11 cellular contexts compared by ENCODE assay signal in the genomic region with DNA sequence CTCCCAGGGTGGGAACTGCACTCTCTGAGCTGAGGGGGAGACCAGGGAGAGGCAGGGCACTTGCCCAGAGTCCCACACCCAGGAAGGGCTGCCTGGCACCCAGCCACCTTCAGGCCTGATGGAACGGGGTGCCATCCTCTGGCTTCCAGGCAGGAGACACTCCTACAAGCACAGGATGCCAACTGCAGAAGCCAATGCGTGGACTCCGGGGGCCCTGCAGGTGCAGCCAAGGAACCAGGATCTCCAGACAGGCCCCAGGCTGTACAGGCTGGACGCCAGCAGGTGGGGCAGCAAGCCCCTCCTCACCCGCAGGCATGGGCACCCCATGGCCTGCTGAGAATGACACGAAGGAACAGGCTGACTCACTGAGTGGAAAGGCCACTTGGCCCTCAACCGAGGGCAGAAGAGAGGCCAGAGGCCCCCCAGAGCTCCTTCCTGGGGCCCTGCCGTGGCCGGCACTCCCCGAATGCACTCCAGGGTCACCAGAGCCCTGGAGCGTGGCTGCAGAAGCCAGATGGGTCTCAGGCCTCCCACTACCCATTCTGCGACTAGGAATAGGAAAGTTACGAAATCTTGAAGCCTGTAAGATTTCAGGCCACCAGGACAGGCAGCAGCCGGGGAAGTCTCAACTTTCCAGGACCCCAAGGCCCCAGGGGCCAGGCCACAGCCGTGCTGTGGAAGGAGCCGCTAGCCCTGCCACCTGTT. TPM values are rescaled to one million over a fixed set of nuclear protein-coding genes. Genes with fewer than 3 reads are reported as not detected.
DNase-seq lines count a peak whose midpoint lies in the region; ATAC-seq and TF ChIP-seq lines count a peak whose summit lies in the region.
"Had no signal": no experiment of that assay in that cellular context is flagged by ENCODE, and none has a peak within 500 bp of the region (broad histone marks: within the 10 kb centered on the region; RNA-seq: fewer than 3 reads in every experiment).

No MANE protein-coding gene starts in this region.

- WGBS in adrenal gland, 4 donors = 25 to 39% (median 32%) methylated on average over 8 to 16 of the region's 16 CpGs

- H3K27ac Mint-ChIP-seq in activated naive CD4-positive, alpha-beta T cell treated with anti-CD3 and anti-CD28 coated beads for 36 hours = no peak overlapping the region
- H3K27ac Mint-ChIP-seq: stimulated activated memory B cell treated with anti-CD40 and anti-IgM and Interleukin-4, amounts not matched to agents 10 μg/mL and 1 μg/mL and 100 μg/mL, for 72 hours had no signal

- H3K4me3 ChIP-seq in adrenal gland = no peak overlapping the region
- H3K4me3 ChIP-seq in thoracic aorta = peak overlapping the region; percentile 26
- H3K4me3 ChIP-seq: hepatocyte had no signal

- CTCF ChIA-PET in activated naive CD4-positive, alpha-beta T cell treated with anti-CD3 and anti-CD28 coated beads for 36 hours (lab: Charles Lee) = no interaction called here

- no peak overlapping the region for H3K4me3 Mint-ChIP-seq in activated naive CD4-positive, alpha-beta T cell treated with anti-CD3 and anti-CD28 coated beads for 36 hours
- H3K4me3 Mint-ChIP-seq: stimulated activated memory B cell treated with anti-CD40 and anti-IgM and Interleukin-4, amounts not matched to agents 10 μg/mL and 1 μg/mL and 100 μg/mL, for 72 hours had no signal

- DNase-seq in NCI-H1105 (lab: John Stamatoyannopoulos, UW) = peak; percentile 71
- no peak for DNase-seq in NCI-H1105 treated with DMSO at 0.1 percent for 48 hours (lab: John Stamatoyannopoulos, UW)
- DNase-seq in adrenal gland = peak in 2 of 7 donors; percentile 58 to 64
- no peak for DNase-seq in left colon
- DNase-seq in thoracic aorta (ENCODE audit: low spot score) = no peak
- DNase-seq in hippocampal formation (lab: John Stamatoyannopoulos, UW) = no peak
- no peak for DNase-seq in activated naive CD4-positive, alpha-beta T cell treated with anti-CD3 and anti-CD28 coated beads for 36 hours
- DNase-seq: NCI-H146 had no signal

- H3K27me3 Mint-ChIP-seq in activated naive CD4-positive, alpha-beta T cell treated with anti-CD3 and anti-CD28 coated beads for 36 hours (ENCODE audit: low read depth) = no peaks in the 10 kb centered on the region

- no peaks in the 10 kb centered on the region for H3K36me3 Mint-ChIP-seq in activated naive CD4-positive, alpha-beta T cell treated with anti-CD3 and anti-CD28 coated beads for 36 hours (ENCODE audit: low read depth)
- H3K36me3 Mint-ChIP-seq: stimulated activated memory B cell treated with anti-CD40 and anti-IgM and Interleukin-4, amounts not matched to agents 10 μg/mL and 1 μg/mL and 100 μg/mL, for 72 hours had no signal

- H3K27ac ChIP-seq in adrenal gland (peak overlapping the region in 4 of 5 donors; percentile 2 to 77 (median 52)), thoracic aorta (peak overlapping the region in 1 of 2 donors; percentile 43)
- H3K27ac ChIP-seq: hepatocyte had no signal

- peak; percentile 8 for ATAC-seq in left colon
- no peak for ATAC-seq in thoracic aorta (ENCODE audit: insufficient number of reproducible peaks, low FRiP score, low read depth)
- no peak for ATAC-seq in GM21526 (IDR thresholded peaks at IDR 0.05; ENCODE audit: low FRiP score, unreplicated experiment)
- ATAC-seq: stimulated activated memory B cell treated with anti-CD40 and anti-IgM and Interleukin-4, amounts not matched to agents 10 μg/mL and 1 μg/mL and 100 μg/mL, for 72 hours had no signal

- H3K4me1 ChIP-seq in adrenal gland (replicated peaks in 1 of 2) (peaks cover 12 to 21% of the 10 kb centered on the region in 2 donors), thoracic aorta (ENCODE audit: control insufficient read depth in 1 of 2, low read depth in 2 of 2) (peaks cover 12 to 52% of the 10 kb centered on the region in 2 donors)

- no peaks in the 10 kb centered on the region for H3K9me3 Mint-ChIP-seq in activated naive CD4-positive, alpha-beta T cell treated with anti-CD3 and anti-CD28 coated beads for 36 hours
- H3K9me3 Mint-ChIP-seq: stimulated activated memory B cell treated with anti-CD40 and anti-IgM and Interleukin-4, amounts not matched to agents 10 μg/mL and 1 μg/mL and 100 μg/mL, for 72 hours had no signal

- TF ChIP-seq CTCF in adrenal gland (IDR thresholded peaks at IDR 0.05) = no peak
- no peak for TF ChIP-seq CTCF in thoracic aorta (IDR thresholded peaks at IDR 0.05)

- H3K36me3 ChIP-seq in adrenal gland (replicated peaks in 1 of 2) (no peaks in the 10 kb centered on the region), thoracic aorta (peaks cover 10% of the 10 kb centered on the region)

- H3K9me3 ChIP-seq in adrenal gland (replicated peaks in 1 of 3) (no peaks in the 10 kb centered on the region), thoracic aorta (no peaks in the 10 kb centered on the region)

- peaks cover 15% of the 10 kb centered on the region for H3K4me1 Mint-ChIP-seq in activated naive CD4-positive, alpha-beta T cell treated with anti-CD3 and anti-CD28 coated beads for 36 hours (ENCODE audit: low read depth)

- H3K27me3 ChIP-seq in adrenal gland (no peaks in the 10 kb centered on the region), thoracic aorta (replicated peaks; ENCODE audit: insufficient read depth) (no peaks in the 10 kb centered on the region)
- H3K27me3 ChIP-seq: hepatocyte had no signal

- intact Hi-C loops in adrenal gland (cut with DNase I) = loop anchor here in 1 of 2 donors (5.0 kb wide), 1 partner anchor 37 kb away; no protein-coding TSS in a partner anchor
- intact Hi-C loops in left colon (cut with DNase I, micrococcal nuclease) = no loop called here
- intact Hi-C loops in activated naive CD4-positive, alpha-beta T cell treated with anti-CD3 and anti-CD28 coated beads for 36 hours (cut with micrococcal nuclease) = no loop called here

- no peak for TF ChIP-seq POLR2A in adrenal gland (IDR thresholded peaks at IDR 0.05)

RNA-seq across cellular contexts. Expression of gene NACC2, which starts 15.7 kb away (rescaled TPM):
- total RNA-seq in adrenal gland (10 to 100 TPM; 27.2 to 61.0 (median 38.6) TPM), left colon (10 to 100 TPM; 16.0 to 25.2 TPM), thoracic aorta (10 to 100 TPM; 69.2 to 79.7 TPM)
- polyA plus RNA-seq in adrenal gland = 10 to 100 TPM in 1 of 3 donors, 1 to 10 TPM in 2; 5.7 to 11.3 (median 7.1) TPM
- total RNA-seq in activated naive CD4-positive, alpha-beta T cell treated with anti-CD3 and anti-CD28 coated beads for 36 hours = 1 to 10 TPM; 3.4 to 3.5 TPM

RNA-seq across cellular contexts. Expression of gene TMEM250, which starts 39.3 kb away (rescaled TPM):
- total RNA-seq in adrenal gland = 10 to 100 TPM; 19.7 to 47.2 (median 35.9) TPM
- polyA plus RNA-seq in adrenal gland = 10 to 100 TPM in 2 of 3 donors, 1 to 10 TPM in 1; 5.2 to 12.4 (median 10.6) TPM
- 10 to 100 TPM; 51.0 to 59.3 TPM for total RNA-seq in left colon
- total RNA-seq in thoracic aorta = 10 to 100 TPM; 38.9 to 40.1 TPM
- total RNA-seq in activated naive CD4-positive, alpha-beta T cell treated with anti-CD3 and anti-CD28 coated beads for 36 hours = 10 to 100 TPM; 20.7 to 22.2 TPM
